In the genomic region with DNA sequence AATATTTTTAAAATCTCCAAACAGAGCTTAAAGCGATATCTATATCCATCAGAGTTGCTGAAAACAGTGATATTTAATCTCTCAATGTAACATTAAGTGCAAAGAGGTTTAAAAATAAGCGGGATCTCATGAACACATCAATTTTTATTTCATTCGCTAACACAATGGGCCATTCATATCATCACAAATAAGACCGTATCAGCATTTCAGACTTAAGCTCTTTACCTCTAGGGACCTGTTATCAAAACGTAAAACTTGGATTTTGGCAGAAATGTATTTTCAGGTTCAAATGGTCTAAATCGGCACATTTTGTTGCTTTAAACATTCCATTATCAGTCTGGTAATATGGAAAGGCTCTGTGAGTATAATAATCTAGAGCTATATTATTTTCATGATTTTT, we compare ENCODE assay signal across 17 cellular contexts.
DNase-seq lines count a peak whose midpoint lies in the region; ATAC-seq, FAIRE-seq and TF ChIP-seq lines count a peak whose summit lies in the region.
"Had no signal": no experiment of that assay in that cellular context is flagged by ENCODE, and none has a peak within 500 bp of the region (broad histone marks: within the 10 kb centered on the region; RNA-seq: fewer than 3 reads in every experiment).

No MANE protein-coding gene starts in this region.

- no peak overlapping the region for H4K5ac ChIP-seq in IMR-90 (ENCODE audit: low read depth, low read length)

- BruUV-seq in HepG2 (replicated peaks; lab: Mats Ljungman, UMichigan) (no TSS peak), IMR-90 (replicated peaks; lab: Mats Ljungman, UMichigan) (no TSS peak)

- H4K8ac ChIP-seq in IMR-90 (ENCODE audit: low read depth in 2 of 2, low read length in 2 of 2) = no peak overlapping the region

- CTCF ChIA-PET in HepG2 (lab: Yijun Ruan, JAX; ENCODE audit: low intra/inter-chr PET ratio, low total read pairs) (no interaction called here), IMR-90 (lab: Yijun Ruan, JAX) (interaction anchor here (1.0 kb wide), 1 partner anchor 16 kb away, joined by 3 read pairs; no protein-coding TSS in a partner anchor)

- no peaks in the 10 kb centered on the region for H3K79me1 ChIP-seq in IMR-90 (ENCODE audit: low read depth in 1 of 2, low read length in 2 of 2)

- ATAC-seq in HepG2 (no peak), right lobe of liver (no peak), IMR-90 (ENCODE audit: low read depth) (no peak)
- ATAC-seq: CD8-positive, alpha-beta T cell; GM12878; HCT116 had no signal

- POLR2A ChIA-PET in HepG2 (lab: Yijun Ruan, JAX) = interaction anchor here (1.1 to 1.4 kb wide), 2 partner anchors 11 to 19 kb away, joined by 3 to 4 read pairs; no protein-coding TSS in a partner anchor
- POLR2A ChIA-PET in IMR-90 (lab: Charles Lee; ENCODE audit: unreplicated experiment) = no interaction called here

- H3K9ac ChIP-seq in HepG2 (ENCODE audit: insufficient read depth, low read depth, low read length) (no peak overlapping the region), IMR-90 (ENCODE audit: low read depth, low read length) (no peak overlapping the region)
- H3K9ac ChIP-seq: BLaER1, GM23248 had no signal

- H3K4me2 ChIP-seq in HepG2 (ENCODE audit: low read depth, low read length) = no peak overlapping the region
- no peak overlapping the region for H3K4me2 ChIP-seq in IMR-90 (ENCODE audit: low read depth, low read length)
- H3K4me2 ChIP-seq: BLaER1 had no signal

- H2AK9ac ChIP-seq in IMR-90 (replicated peaks; ENCODE audit: low read depth, low read length, poor library complexity) = no peak overlapping the region

- H3K56ac ChIP-seq in IMR-90 (ENCODE audit: extremely low read depth, insufficient read depth, low read length) = no peak overlapping the region

- H3K27me3 ChIP-seq in HepG2 (ENCODE audit: control insufficient read depth in 1 of 2, insufficient read depth in 2 of 2, low read length in 2 of 2) (no peaks in the 10 kb centered on the region), right lobe of liver (no peaks in the 10 kb centered on the region), IMR-90 (ENCODE audit: control insufficient read depth, insufficient read depth, low read length) (no peaks in the 10 kb centered on the region)
- H3K27me3 ChIP-seq: BLaER1 had no signal

- no peak overlapping the region for H2BK5ac ChIP-seq in IMR-90 (ENCODE audit: low read depth, low read length, poor library complexity, severe bottlenecking)

- TF ChIP-seq EP300 in HepG2 (IDR thresholded peaks at IDR 0.05; ENCODE audit: low read depth in 2 of 2, low read length in 2 of 2) = no peak
- no peak for TF ChIP-seq EP300 in HepG2 (CRISPR knock-in tag; IDR thresholded peaks at IDR 0.05; ENCODE audit: borderline replicate concordance)

- intact Hi-C loops in HepG2 (cut with micrococcal nuclease; ENCODE audit: unreplicated experiment) (no loop called here), right lobe of liver (cut with DNase I) (no loop called here), IMR-90 (cut with micrococcal nuclease) (no loop called here)

- in situ Hi-C loops in HepG2 (cut with HindIII; ENCODE audit: extremely low pct_ligation_motif_present, low pct_unique_long_range_greater_than_20kb) (no loop called here), IMR-90 (cut with MboI; ENCODE audit: low sequenced_read_pairs) (no loop called here), G401 (cut with HindIII; ENCODE audit: low sequenced_read_pairs) (no loop called here)

- no peaks in the 10 kb centered on the region for H3K9me1 ChIP-seq in IMR-90 (ENCODE audit: insufficient read depth, low read length)

- no peak overlapping the region for H3K4me3 ChIP-seq in HepG2 (replicated peaks in 1 of 3; ENCODE audit: insufficient read depth in 1 of 3, low read depth in 2 of 3, low read length in 3 of 3)
- no peak overlapping the region for H3K4me3 ChIP-seq in right lobe of liver
- no peak overlapping the region for H3K4me3 ChIP-seq in IMR-90 (ENCODE audit: insufficient read depth, low read depth, low read length)
- H3K4me3 ChIP-seq: BLaER1, GM12878, GM23248 had no signal

- H4K20me1 ChIP-seq in HepG2 (ENCODE audit: insufficient read depth, low read length) (peaks cover 5% of the 10 kb centered on the region; the same call in 1 of the 2 replicates), IMR-90 (ENCODE audit: insufficient read depth, low read length) (no peaks in the 10 kb centered on the region)
- H4K20me1 ChIP-seq: BLaER1 had no signal

- TF ChIP-seq RAD21 in HepG2 (CRISPR knock-in tag; IDR thresholded peaks at IDR 0.05) (no peak), IMR-90 (IDR thresholded peaks at IDR 0.05; ENCODE audit: low read length) (no peak)

- no peak overlapping the region for H2BK120ac ChIP-seq in IMR-90 (ENCODE audit: low read depth, low read length)

- H3K4me1 ChIP-seq in HepG2 (ENCODE audit: insufficient read depth, low read length) (0 out of 2 replicates have a peak, but pooled peaks cover 6% of the 10 kb centered on the region), right lobe of liver (no peaks in the 10 kb centered on the region), IMR-90 (ENCODE audit: control insufficient read depth, insufficient read depth, low read length) (no peaks in the 10 kb centered on the region)
- H3K4me1 ChIP-seq: BLaER1 had no signal

- no peak overlapping the region for H3K18ac ChIP-seq in IMR-90 (ENCODE audit: low read depth, low read length)

- no peak overlapping the region for H2BK15ac ChIP-seq in IMR-90 (ENCODE audit: low read depth, low read length)

- H3K27ac ChIP-seq in HepG2 (ENCODE audit: extremely low read length, insufficient read depth, low read length) (no peak overlapping the region), right lobe of liver (no peak overlapping the region), IMR-90 (ENCODE audit: insufficient read depth, low read length) (no peak overlapping the region), substantia nigra (ENCODE audit: low read depth, low read length, poor library complexity, severe bottlenecking) (peak overlapping the region; percentile 35)
- H3K27ac ChIP-seq: BLaER1, C4-2B, GM23248 had no signal

- H3K14ac ChIP-seq in IMR-90 (replicated peaks; ENCODE audit: low read depth, low read length) = no peak overlapping the region

- dilution Hi-C loops in IMR-90 (cut with HindIII; ENCODE audit: low sequenced_read_pairs, unreplicated experiment) = no loop called here

- no peak overlapping the region for H4K91ac ChIP-seq in IMR-90 (ENCODE audit: insufficient read depth, low read depth, low read length)

- no peak overlapping the region for H3K23ac ChIP-seq in IMR-90 (ENCODE audit: low read depth, low read length)

- FAIRE-seq in HepG2 (lab: Jason Lieb, UNC) = no peak
- FAIRE-seq: G401.6, GM12878, GM19239 had no signal

- H2AK5ac ChIP-seq in IMR-90 (ENCODE audit: low read depth, low read length) = no peak overlapping the region

- 97% methylated on average over 6 of the region's 6 CpGs for WGBS in HepG2 (ENCODE audit: low lambda C conversion rate)
- WGBS in right lobe of liver (ENCODE audit: insufficient coverage, low coverage, low lambda C conversion rate, missing lambda C conversion rate) = 91% methylated on average over 6 of the region's 6 CpGs
- WGBS in IMR-90 (ENCODE audit: extremely low coverage in 2 of 2, insufficient read length in 1 of 2), 2 experiments = no CpG with 5 or more reads among the region's 6 CpGs

- DNase-seq in HepG2 (ENCODE audit: low spot score) (no peak), right lobe of liver (no peak), IMR-90 (no peak), substantia nigra (lab: John Stamatoyannopoulos, UW) (no peak), G401 (ENCODE audit: low spot score) (no peak), NCI-H82 treated with DMSO at 0.1 percent for 48 hours (lab: John Stamatoyannopoulos, UW; ENCODE audit: unreplicated experiment) (no peak)
- DNase-seq: 8988T; CD4-positive, CD25-positive, alpha-beta regulatory T cell; CD8-positive, alpha-beta T cell; GM23248; H9 had no signal

- no peak overlapping the region for H3K4ac ChIP-seq in IMR-90 (ENCODE audit: low read depth, low read length)

- no peaks in the 10 kb centered on the region for H3K9me3 ChIP-seq in HepG2 (ENCODE audit: low read length)
- no peaks in the 10 kb centered on the region for H3K9me3 ChIP-seq in right lobe of liver
- peaks cover 2% of the 10 kb centered on the region; the same call in 1 of the 2 replicates for H3K9me3 ChIP-seq in IMR-90 (ENCODE audit: control insufficient read depth, insufficient read depth, low read length)
- H3K9me3 ChIP-seq: BLaER1 had no signal

- H2AFZ ChIP-seq in HepG2 (ENCODE audit: low read length) = no peak overlapping the region
- no peak overlapping the region for H2AFZ ChIP-seq in IMR-90 (replicated peaks; ENCODE audit: low read length, poor library complexity)
- H2AFZ ChIP-seq: GM23248 had no signal

- no peak overlapping the region for H2BK20ac ChIP-seq in IMR-90 (ENCODE audit: low read depth, low read length)

- peaks cover 48% of the 10 kb centered on the region for H3K79me2 ChIP-seq in HepG2 (ENCODE audit: insufficient read depth, low read length)

- H3K36me3 ChIP-seq in HepG2 (replicated peaks in 1 of 2; ENCODE audit: control insufficient read depth in 1 of 2, insufficient read depth in 2 of 2, low read length in 2 of 2) (peaks cover 1 to 26% of the 10 kb centered on the region in 2 experiments; a peak in 4 of 5 replicates), right lobe of liver (no peaks in the 10 kb centered on the region), IMR-90 (ENCODE audit: control insufficient read depth, insufficient read depth, low read length) (no peaks in the 10 kb centered on the region)
- H3K36me3 ChIP-seq: BLaER1 had no signal

- no peak for TF ChIP-seq CTCF in HepG2 (CRISPR knock-in tag; IDR thresholded peaks at IDR 0.05)
- TF ChIP-seq CTCF in right lobe of liver (IDR thresholded peaks at IDR 0.05) = no peak
- no peak for TF ChIP-seq CTCF in IMR-90 (conservative IDR thresholded peaks at IDR 0.05; ENCODE audit: low read depth, low read length)

- TF ChIP-seq POLR2A in HepG2 (IDR thresholded peaks at IDR 0.05; ENCODE audit: insufficient read depth in 1 of 2, low read depth in 2 of 2, low read length in 2 of 2) (no peak), right lobe of liver (IDR thresholded peaks at IDR 0.05) (no peak), IMR-90 (IDR thresholded peaks at IDR 0.05; ENCODE audit: low read depth, low read length) (no peak)

TF ChIP-seq in HepG2, 621 proteins besides CTCF, POLR2A, EP300 and RAD21:
- TF ChIP-seq MAFK (conservative IDR thresholded peaks at IDR 0.05 in 1 of 2, IDR thresholded peaks at IDR 0.05 in 1 of 2; ENCODE audit: low read length in 2 of 2) = peak; percentile 92
- TF ChIP-seq MAFF (IDR thresholded peaks at IDR 0.05; ENCODE audit: low read depth, low read length) = peak; percentile 88
- no peak for TF ChIP-seq ZNF143 (CRISPR knock-in tag; IDR thresholded peaks at IDR 0.05)

TF ChIP-seq in IMR-90, 13 proteins besides CTCF, POLR2A, EP300 and RAD21:
- TF ChIP-seq MAFK (IDR thresholded peaks at IDR 0.05; ENCODE audit: low read depth, low read length) (peak; percentile 55), RFX5 (IDR thresholded peaks at IDR 0.05; ENCODE audit: low read depth, low read length) (no peak)
TF ChIP-seq in IMR-90: peak in this region for 1.
